In genomic region chr2:15731213-15731888, GRCh38 we compare ENCODE assay signal across 13 cellular contexts.
DNase-seq lines count a peak whose midpoint lies in the region; ATAC-seq lines count a peak whose summit lies in the region.
"Had no signal": no experiment of that assay in that cellular context is flagged by ENCODE, and none has a peak within 500 bp of the region (broad histone marks: within the 10 kb centered on the region; RNA-seq: fewer than 3 reads in every experiment).

No MANE protein-coding gene starts in this region.

- peak overlapping the region; percentile 18 to 23 for H3K18ac ChIP-seq in mesenchymal stem cell (ENCODE audit: low read depth in 1 of 2, low read length in 2 of 2)

- no peak overlapping the region for H2AFZ ChIP-seq in mesenchymal stem cell (ENCODE audit: low read depth, low read length)

- WGBS in mesenchymal stem cell = 93% methylated on average over 7 of the region's 7 CpGs

- H3K36me3 Mint-ChIP-seq in stimulated activated effector memory CD8-positive, alpha-beta T cell treated with anti-CD3 and anti-CD28 coated beads, Interleukin-12 subunit alpha, Interleukin-12 subunit beta, amount 100 ng/mL, for 72 hours = no peaks in the 10 kb centered on the region
- no peaks in the 10 kb centered on the region for H3K36me3 Mint-ChIP-seq in stimulated activated memory B cell treated with anti-CD40 and anti-IgM and Interleukin-4, amounts not matched to agents 10 μg/mL and 1 μg/mL and 100 μg/mL, for 72 hours
- H3K36me3 Mint-ChIP-seq: CD8-positive, alpha-beta memory T cell had no signal

- no peaks in the 10 kb centered on the region for H3K4me1 Mint-ChIP-seq in stimulated activated effector memory CD8-positive, alpha-beta T cell treated with anti-CD3 and anti-CD28 coated beads, Interleukin-12 subunit alpha, Interleukin-12 subunit beta, amount 100 ng/mL, for 72 hours
- H3K4me1 Mint-ChIP-seq in stimulated activated memory B cell treated with anti-CD40 and anti-IgM and Interleukin-4, amounts not matched to agents 10 μg/mL and 1 μg/mL and 100 μg/mL, for 72 hours = peaks cover 32% of the 10 kb centered on the region
- H3K4me1 Mint-ChIP-seq: CD8-positive, alpha-beta memory T cell had no signal

- H3K27ac ChIP-seq in mesenchymal stem cell (ENCODE audit: low read length, poor library complexity, severe bottlenecking) = peak overlapping the region; percentile 89
- H3K27ac ChIP-seq: 22Rv1, C4-2B, KMS-11 had no signal

- no peak overlapping the region for H3K27ac Mint-ChIP-seq in stimulated activated effector memory CD8-positive, alpha-beta T cell treated with anti-CD3 and anti-CD28 coated beads, Interleukin-12 subunit alpha, Interleukin-12 subunit beta, amount 100 ng/mL, for 72 hours
- H3K27ac Mint-ChIP-seq in stimulated activated memory B cell treated with anti-CD40 and anti-IgM and Interleukin-4, amounts not matched to agents 10 μg/mL and 1 μg/mL and 100 μg/mL, for 72 hours = no peak overlapping the region
- H3K27ac Mint-ChIP-seq: CD8-positive, alpha-beta memory T cell had no signal

- H4K8ac ChIP-seq in mesenchymal stem cell (ENCODE audit: low read length) = no peak overlapping the region

- H3K27me3 ChIP-seq in mesenchymal stem cell (ENCODE audit: control insufficient read depth in 1 of 2, insufficient read depth in 1 of 2, low read length in 2 of 2) = peaks cover 4 to 71% of the 10 kb centered on the region in 2 experiments

- H2AK5ac ChIP-seq in mesenchymal stem cell (ENCODE audit: low read length, severe bottlenecking) = peak overlapping the region; percentile 99

- H2BK120ac ChIP-seq in mesenchymal stem cell (ENCODE audit: low read depth, low read length) = no peak overlapping the region

- ATAC-seq in stimulated activated effector memory CD8-positive, alpha-beta T cell treated with anti-CD3 and anti-CD28 coated beads, Interleukin-12 subunit alpha, Interleukin-12 subunit beta, amount 100 ng/mL, for 72 hours = peak; percentile 14
- no peak for ATAC-seq in stimulated activated memory B cell treated with anti-CD40 and anti-IgM and Interleukin-4, amounts not matched to agents 10 μg/mL and 1 μg/mL and 100 μg/mL, for 72 hours

- peaks cover 54% of the 10 kb centered on the region for H3K27me3 Mint-ChIP-seq in stimulated activated memory B cell treated with anti-CD40 and anti-IgM and Interleukin-4, amounts not matched to agents 10 μg/mL and 1 μg/mL and 100 μg/mL, for 72 hours

- no peak overlapping the region for H3K4me3 ChIP-seq in mesenchymal stem cell (ENCODE audit: insufficient read depth in 1 of 2, low read depth in 1 of 2, low read length in 2 of 2)

- peak overlapping the region in 1 of 2 experiments; percentile 27 for H2BK12ac ChIP-seq in mesenchymal stem cell (ENCODE audit: low read length in 2 of 2)

- no peaks in the 10 kb centered on the region for H3K36me3 ChIP-seq in mesenchymal stem cell (ENCODE audit: control insufficient read depth in 1 of 2, insufficient read depth in 2 of 2, low read depth in 1 of 2, low read length in 2 of 2)

- H4K91ac ChIP-seq in mesenchymal stem cell (ENCODE audit: low read length) = peak overlapping the region; percentile 25

- peak overlapping the region; percentile 85 for H2BK5ac ChIP-seq in mesenchymal stem cell (ENCODE audit: low read depth, low read length, poor library complexity, severe bottlenecking)

- no peak overlapping the region for H3K9ac ChIP-seq in mesenchymal stem cell (ENCODE audit: low read length)
- H3K9ac ChIP-seq: KMS-11 had no signal

- no peak overlapping the region for H3K4ac ChIP-seq in mesenchymal stem cell (ENCODE audit: low read depth in 1 of 2, low read length in 2 of 2)

- no peak overlapping the region for H2BK15ac ChIP-seq in mesenchymal stem cell (ENCODE audit: low read depth, poor library complexity, severe bottlenecking)

- DNase-seq in DMS79 treated with DMSO at 0.1 percent for 48 hours (lab: John Stamatoyannopoulos, UW) (peak; percentile 18), DMS79 (lab: John Stamatoyannopoulos, UW) (no peak), SK-N-DZ (ENCODE audit: low spot score) (peak; percentile 93), mesenchymal stem cell (no peak), NK-92 (lab: John Stamatoyannopoulos, UW; ENCODE audit: unreplicated experiment) (no peak), SW480 (ENCODE audit: low spot score) (no peak)
- DNase-seq in stimulated activated effector memory CD8-positive, alpha-beta T cell treated with anti-CD3 and anti-CD28 coated beads, Interleukin-12 subunit alpha, Interleukin-12 subunit beta, amount 100 ng/mL, for 72 hours (ENCODE audit: low spot score in 2 of 2) = no peak
- DNase-seq: CD8-positive, alpha-beta memory T cell; NCI-H187 had no signal

- no peaks in the 10 kb centered on the region for H3K9me3 Mint-ChIP-seq in stimulated activated effector memory CD8-positive, alpha-beta T cell treated with anti-CD3 and anti-CD28 coated beads, Interleukin-12 subunit alpha, Interleukin-12 subunit beta, amount 100 ng/mL, for 72 hours
- no peaks in the 10 kb centered on the region for H3K9me3 Mint-ChIP-seq in stimulated activated memory B cell treated with anti-CD40 and anti-IgM and Interleukin-4, amounts not matched to agents 10 μg/mL and 1 μg/mL and 100 μg/mL, for 72 hours

- H3K79me1 ChIP-seq in mesenchymal stem cell (replicated peaks; ENCODE audit: low read length, poor library complexity, severe bottlenecking) = no peaks in the 10 kb centered on the region

- no peak overlapping the region for H3K4me3 Mint-ChIP-seq in stimulated activated effector memory CD8-positive, alpha-beta T cell treated with anti-CD3 and anti-CD28 coated beads, Interleukin-12 subunit alpha, Interleukin-12 subunit beta, amount 100 ng/mL, for 72 hours
- H3K4me3 Mint-ChIP-seq in stimulated activated memory B cell treated with anti-CD40 and anti-IgM and Interleukin-4, amounts not matched to agents 10 μg/mL and 1 μg/mL and 100 μg/mL, for 72 hours = no peak overlapping the region
- H3K4me3 Mint-ChIP-seq: CD8-positive, alpha-beta memory T cell had no signal

- no peaks in the 10 kb centered on the region for H3K9me3 ChIP-seq in mesenchymal stem cell (ENCODE audit: control insufficient read depth, low read length)

- peak overlapping the region in 1 of 2 experiments; percentile 37 for H3K23ac ChIP-seq in mesenchymal stem cell (ENCODE audit: low read length in 2 of 2)

- H3K14ac ChIP-seq in mesenchymal stem cell (ENCODE audit: low read length in 2 of 2) = no peak overlapping the region

- H3K4me1 ChIP-seq in mesenchymal stem cell (ENCODE audit: control insufficient read depth, insufficient read depth, low read depth, low read length) = peaks cover 28% of the 10 kb centered on the region

- no peak overlapping the region for H3K4me2 ChIP-seq in mesenchymal stem cell (ENCODE audit: low read length, poor library complexity, severe bottlenecking)
- H3K4me2 ChIP-seq: KMS-11 had no signal

Comparison
In these comparisons a context has a peak if more than half of its experiments do, and no peak if none do; other contexts are left out.
1. DNase-seq: peak in DMS79 treated with DMSO at 0.1 percent for 48 hours (single experiment) and SK-N-DZ (single experiment); none in DMS79 (single experiment), mesenchymal stem cell (single experiment), stimulated activated effector memory CD8-positive, alpha-beta T cell treated with anti-CD3 and anti-CD28 coated beads, Interleukin-12 subunit alpha, Interleukin-12 subunit beta, amount 100 ng/mL, for 72 hours (0 of 2), NK-92 (single experiment) and SW480 (single experiment).